In genomic region chr5:180007582-180007981, GRCh38 we compare ENCODE assay signal across 15 cellular contexts.
DNase-seq lines count a peak whose midpoint lies in the region; ATAC-seq and TF ChIP-seq lines count a peak whose summit lies in the region.
"Had no signal": no experiment of that assay in that cellular context is flagged by ENCODE, and none has a peak within 500 bp of the region (broad histone marks: within the 10 kb centered on the region; RNA-seq: fewer than 3 reads in every experiment).

No MANE protein-coding gene starts in this region.

- TF ChIP-seq EP300 in sigmoid colon (IDR thresholded peaks at IDR 0.05): no peak

- H3K4me3 Mint-ChIP-seq in brain: peak overlapping the region; percentile 23 to 78 (median 67)
- H3K4me3 Mint-ChIP-seq: activated naive CD4-positive, alpha-beta T cell treated with anti-CD3 and anti-CD28 coated beads for 36 hours; IgD-negative memory B cell had no signal

- DNase-seq in H7: peak; percentile 46
- peak; percentile 31 for DNase-seq in NCI-H2107 (lab: John Stamatoyannopoulos, UW)
- DNase-seq in midbrain (lab: John Stamatoyannopoulos, UW): peak; percentile 6
- no peak for DNase-seq in sigmoid colon
- no peak for DNase-seq in NCI-H146 treated with DMSO at 0.1 percent for 48 hours (lab: John Stamatoyannopoulos, UW; ENCODE audit: unreplicated experiment)
- no peak for DNase-seq in SHP77 treated with DMSO at 0.1 percent for 48 hours (lab: John Stamatoyannopoulos, UW)
- DNase-seq: activated CD4-positive, alpha-beta T cell treated with anti-CD3 and anti-CD28 coated beads for 4 hours; DMS53; effector memory CD4-positive, alpha-beta T cell; RPMI8226 had no signal

- H3K36me3 Mint-ChIP-seq in brain: peaks cover 83% of the 10 kb centered on the region

- no peaks in the 10 kb centered on the region for H3K27me3 Mint-ChIP-seq in brain
- H3K27me3 Mint-ChIP-seq: IgD-negative memory B cell; stimulated activated naive CD8-positive, alpha-beta T cell treated with anti-CD3 and anti-CD28 coated beads, Interleukin-15, amount 100 ng/mL, for 72 hours had no signal

- intact Hi-C loops in sigmoid colon (cut with DNase I): no loop called here

- no peaks in the 10 kb centered on the region for H3K27me3 ChIP-seq in H7 (ENCODE audit: control insufficient read depth, insufficient read depth, low read length)
- H3K27me3 ChIP-seq in sigmoid colon: no peaks in the 10 kb centered on the region

- no peak for TF ChIP-seq POLR2A in sigmoid colon (IDR thresholded peaks at IDR 0.05)

- H3K4me3 ChIP-seq in H7 (ENCODE audit: insufficient read depth, low read depth, low read length): no peak overlapping the region
- H3K4me3 ChIP-seq in sigmoid colon: no peak overlapping the region

- H3K9me3 ChIP-seq in sigmoid colon: no peaks in the 10 kb centered on the region

- H3K36me3 ChIP-seq in H7 (replicated peaks; ENCODE audit: control insufficient read depth, insufficient read depth, low read length): no peaks in the 10 kb centered on the region
- peaks cover 0 to 11% (median 4%) of the 10 kb centered on the region in 4 donors for H3K36me3 ChIP-seq in sigmoid colon

- no peak for TF ChIP-seq CTCF in brain (conservative IDR thresholded peaks at IDR 0.05)
- TF ChIP-seq CTCF in sigmoid colon (IDR thresholded peaks at IDR 0.05): no peak

- H3K27ac ChIP-seq in sigmoid colon: no peak overlapping the region

- no peaks in the 10 kb centered on the region for H3K4me1 ChIP-seq in sigmoid colon

- H3K9me3 Mint-ChIP-seq in brain: peaks cover 4 to 14% (median 6%) of the 10 kb centered on the region in 5 experiments
- H3K9me3 Mint-ChIP-seq: activated naive CD4-positive, alpha-beta T cell treated with anti-CD3 and anti-CD28 coated beads for 36 hours; IgD-negative memory B cell; stimulated activated naive CD8-positive, alpha-beta T cell treated with anti-CD3 and anti-CD28 coated beads, Interleukin-15, amount 100 ng/mL, for 72 hours had no signal

- WGBS in sigmoid colon, 2 donors: 51 to 74% methylated on average over 8 of the region's 8 CpGs

- H3K27ac Mint-ChIP-seq in brain: peak overlapping the region; percentile 30 to 97 (median 91)
- H3K27ac Mint-ChIP-seq: IgD-negative memory B cell had no signal

- peaks cover 51% of the 10 kb centered on the region for H3K4me1 Mint-ChIP-seq in brain
- H3K4me1 Mint-ChIP-seq: IgD-negative memory B cell had no signal

- no peak for ATAC-seq in GM21576 (IDR thresholded peaks at IDR 0.05; ENCODE audit: unreplicated experiment)

Comparison
In these comparisons a context has a peak if more than half of its experiments do, and no peak if none do; other contexts are left out.
1. DNase-seq: peak in H7 (single experiment), NCI-H2107 (single experiment) and midbrain (single experiment); none in sigmoid colon (single experiment), NCI-H146 treated with DMSO at 0.1 percent for 48 hours (single experiment) and SHP77 treated with DMSO at 0.1 percent for 48 hours (single experiment).